Comparison of ENCODE assay signal across 1 cellular context in genomic region chr4:113657834-113658233, GRCh38.
TF ChIP-seq lines count a peak whose summit lies in the region.

No MANE protein-coding gene starts in this region.

TF ChIP-seq in HCT116, 20 proteins besides CTCF, POLR2A, EP300 and RAD21 (continued from another document):
- TF ChIP-seq MAX (IDR thresholded peaks at IDR 0.05), result no peak
- no peak for TF ChIP-seq TCF7L2 (IDR thresholded peaks at IDR 0.05; ENCODE audit: borderline replicate concordance, extremely low read depth, insufficient read depth, insufficient read length)
- no peak for TF ChIP-seq EZH2phosphoT487 (IDR thresholded peaks at IDR 0.05; ENCODE audit: borderline replicate concordance)
TF ChIP-seq in HCT116: peak in this region for 4.
